1 cellular context compared by ENCODE assay signal in the genomic region with DNA sequence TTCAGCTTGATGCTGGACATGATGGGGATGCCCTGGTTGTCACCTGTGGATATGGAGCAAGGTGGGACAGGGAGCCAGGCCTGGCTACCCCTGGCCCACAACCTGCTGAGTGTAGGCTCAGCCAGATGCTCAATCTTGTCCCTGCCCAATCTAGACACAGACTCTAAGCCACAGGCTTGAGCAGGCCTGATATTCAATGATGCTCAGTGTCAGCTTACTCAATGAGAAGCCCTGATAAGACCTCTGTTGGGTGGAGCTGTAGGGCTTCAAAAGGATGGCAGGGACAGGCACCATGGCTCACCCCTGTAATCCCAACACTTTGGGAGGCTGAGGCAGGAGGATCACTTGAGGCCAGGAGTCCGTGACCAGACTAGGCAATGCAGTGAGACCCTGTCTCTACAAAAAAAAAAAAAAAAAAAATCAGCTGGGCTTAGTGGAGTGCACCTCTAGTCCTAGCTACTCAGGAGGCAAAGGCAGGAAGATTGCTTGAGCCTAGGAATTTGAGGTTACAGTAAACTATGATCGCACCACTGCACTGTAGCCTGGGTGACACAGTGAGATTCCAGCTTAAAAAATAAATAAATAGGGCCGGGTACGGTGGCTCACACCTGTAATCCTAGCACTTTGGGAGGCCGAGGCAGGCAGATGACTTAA.
TF ChIP-seq lines count a peak whose summit lies in the region.

No MANE protein-coding gene starts in this region.

TF ChIP-seq in H1, 55 proteins besides CTCF, POLR2A, EP300 and RAD21:
- TF ChIP-seq SUZ12 (IDR thresholded peaks at IDR 0.05; ENCODE audit: low read length) = no peak
- peak; percentile 1; the same call in 1 of the 2 replicates for TF ChIP-seq POLR2AphosphoS5 (IDR thresholded peaks at IDR 0.05; ENCODE audit: low read depth, low read length)
- no peak for TF ChIP-seq PHF8 (conservative IDR thresholded peaks at IDR 0.05; ENCODE audit: low read depth, low read length)
TF ChIP-seq in H1: peak in this region for 1.
